ENCODE assay signal across 3 cellular contexts in the genomic region with DNA sequence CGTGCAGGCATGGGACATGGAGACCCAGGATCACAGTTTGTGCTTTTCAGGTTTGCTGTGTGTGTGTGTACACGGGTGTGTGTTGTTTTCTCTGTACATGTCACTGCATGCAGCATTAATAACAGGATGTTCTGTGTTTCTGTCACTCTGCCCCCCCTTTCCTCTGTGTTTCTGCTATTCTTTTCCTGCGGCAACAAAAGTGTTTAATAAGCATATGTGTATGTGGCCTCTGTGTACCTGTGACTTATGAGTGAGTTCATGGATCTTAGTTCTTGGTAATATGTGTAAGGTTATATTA.
TF ChIP-seq lines count a peak whose summit lies in the region.

No MANE protein-coding gene starts in this region.

TF ChIP-seq in SK-N-SH, 30 proteins besides CTCF, POLR2A, EP300 and RAD21:
- TF ChIP-seq TEAD4 (IDR thresholded peaks at IDR 0.05; ENCODE audit: borderline replicate concordance, insufficient read depth): no peak
- no peak for TF ChIP-seq TAF1 (IDR thresholded peaks at IDR 0.05; ENCODE audit: borderline replicate concordance, low read depth, low read length)
- TF ChIP-seq JUND (IDR thresholded peaks at IDR 0.05): no peak
- TF ChIP-seq FOSL2 (IDR thresholded peaks at IDR 0.05; ENCODE audit: borderline replicate concordance, low read depth): no peak
- TF ChIP-seq SMC3 (IDR thresholded peaks at IDR 0.05; ENCODE audit: low read depth, low read length): no peak
- no peak for TF ChIP-seq SIN3A (IDR thresholded peaks at IDR 0.05; ENCODE audit: borderline replicate concordance, low read depth, low read length)
- no peak for TF ChIP-seq YY1 (IDR thresholded peaks at IDR 0.05; ENCODE audit: low read depth)
- no peak for TF ChIP-seq FOXJ3 (CRISPR knock-in tag; IDR thresholded peaks at IDR 0.05)
- TF ChIP-seq, protein P1, sequence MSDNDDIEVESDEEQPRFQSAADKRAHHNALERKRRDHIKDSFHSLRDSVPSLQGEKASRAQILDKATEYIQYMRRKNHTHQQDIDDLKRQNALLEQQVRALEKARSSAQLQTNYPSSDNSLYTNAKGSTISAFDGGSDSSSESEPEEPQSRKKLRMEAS (IDR thresholded peaks at IDR 0.05; ENCODE audit: low read depth): no peak
- TF ChIP-seq FOXM1 (IDR thresholded peaks at IDR 0.05; ENCODE audit: low read depth): no peak
TF ChIP-seq in SK-N-SH: peak in this region for 0.

TF ChIP-seq in SK-N-SH treated with all-trans-retinoic acid at 6 μM for 48 hours, 23 proteins besides CTCF, POLR2A, EP300 and RAD21:
- no peak for TF ChIP-seq ZFP30 (CRISPR knock-in tag; IDR thresholded peaks at IDR 0.05)
- TF ChIP-seq ZNF8 (CRISPR knock-in tag; IDR thresholded peaks at IDR 0.05): no peak
- no peak for TF ChIP-seq ZC3H10 (CRISPR knock-in tag; IDR thresholded peaks at IDR 0.05)
- TF ChIP-seq ZNF70 (CRISPR knock-in tag; IDR thresholded peaks at IDR 0.05): no peak
- TF ChIP-seq ZFP3 (CRISPR knock-in tag; IDR thresholded peaks at IDR 0.05): no peak
- no peak for TF ChIP-seq GLIS3 (CRISPR knock-in tag; IDR thresholded peaks at IDR 0.05)
- TF ChIP-seq SNAI2 (CRISPR knock-in tag; IDR thresholded peaks at IDR 0.05): no peak
- no peak for TF ChIP-seq PPARA (CRISPR knock-in tag; IDR thresholded peaks at IDR 0.05; ENCODE audit: borderline replicate concordance)
- TF ChIP-seq, protein P2, sequence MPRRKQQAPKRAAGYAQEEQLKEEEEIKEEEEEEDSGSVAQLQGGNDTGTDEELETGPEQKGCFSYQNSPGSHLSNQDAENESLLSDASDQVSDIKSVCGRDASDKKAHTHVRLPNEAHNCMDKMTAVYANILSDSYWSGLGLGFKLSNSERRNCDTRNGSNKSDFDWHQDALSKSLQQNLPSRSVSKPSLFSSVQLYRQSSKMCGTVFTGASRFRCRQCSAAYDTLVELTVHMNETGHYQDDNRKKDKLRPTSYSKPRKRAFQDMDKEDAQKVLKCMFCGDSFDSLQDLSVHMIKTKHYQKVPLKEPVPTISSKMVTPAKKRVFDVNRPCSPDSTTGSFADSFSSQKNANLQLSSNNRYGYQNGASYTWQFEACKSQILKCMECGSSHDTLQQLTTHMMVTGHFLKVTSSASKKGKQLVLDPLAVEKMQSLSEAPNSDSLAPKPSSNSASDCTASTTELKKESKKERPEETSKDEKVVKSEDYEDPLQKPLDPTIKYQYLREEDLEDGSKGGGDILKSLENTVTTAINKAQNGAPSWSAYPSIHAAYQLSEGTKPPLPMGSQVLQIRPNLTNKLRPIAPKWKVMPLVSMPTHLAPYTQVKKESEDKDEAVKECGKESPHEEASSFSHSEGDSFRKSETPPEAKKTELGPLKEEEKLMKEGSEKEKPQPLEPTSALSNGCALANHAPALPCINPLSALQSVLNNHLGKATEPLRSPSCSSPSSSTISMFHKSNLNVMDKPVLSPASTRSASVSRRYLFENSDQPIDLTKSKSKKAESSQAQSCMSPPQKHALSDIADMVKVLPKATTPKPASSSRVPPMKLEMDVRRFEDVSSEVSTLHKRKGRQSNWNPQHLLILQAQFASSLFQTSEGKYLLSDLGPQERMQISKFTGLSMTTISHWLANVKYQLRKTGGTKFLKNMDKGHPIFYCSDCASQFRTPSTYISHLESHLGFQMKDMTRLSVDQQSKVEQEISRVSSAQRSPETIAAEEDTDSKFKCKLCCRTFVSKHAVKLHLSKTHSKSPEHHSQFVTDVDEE (CRISPR knock-in tag; IDR thresholded peaks at IDR 0.05): no peak
- no peak for TF ChIP-seq ZNF565 (CRISPR knock-in tag; conservative IDR thresholded peaks at IDR 0.05; ENCODE audit: low read depth)
- TF ChIP-seq RARB (CRISPR knock-in tag; IDR thresholded peaks at IDR 0.05): no peak
- no peak for TF ChIP-seq ISL1 (CRISPR knock-in tag; IDR thresholded peaks at IDR 0.05)

TF ChIP-seq in H1, 55 proteins besides CTCF, POLR2A, EP300 and RAD21:
- TF ChIP-seq EGR1 (IDR thresholded peaks at IDR 0.05; ENCODE audit: borderline replicate concordance, low read depth, low read length): no peak
- TF ChIP-seq SIX5 (IDR thresholded peaks at IDR 0.05; ENCODE audit: low read depth, low read length): no peak
- TF ChIP-seq SP4 (IDR thresholded peaks at IDR 0.05; ENCODE audit: low read length): no peak
- no peak for TF ChIP-seq TCF12 (IDR thresholded peaks at IDR 0.05; ENCODE audit: low read depth, low read length)
- TF ChIP-seq NANOG (IDR thresholded peaks at IDR 0.05; ENCODE audit: insufficient read depth, low read depth, low read length, poor library complexity, severe bottlenecking): no peak
- no peak for TF ChIP-seq TAF7 (optimal IDR thresholded peaks at IDR 0.05; ENCODE audit: borderline replicate concordance, low read depth, low read length)
- no peak for TF ChIP-seq BCL11A (IDR thresholded peaks at IDR 0.05; ENCODE audit: low read depth in 2 of 2, low read length in 2 of 2)
- TF ChIP-seq GABPA (IDR thresholded peaks at IDR 0.05; ENCODE audit: borderline replicate concordance, insufficient read depth, low read length): no peak
- TF ChIP-seq JUND (IDR thresholded peaks at IDR 0.05; ENCODE audit: low read length): no peak
